ENCODE assay signal across 9 cellular contexts in genomic region chr17:74852237-74853047, GRCh38. TPM values are rescaled to one million over a fixed set of nuclear protein-coding genes. Genes with fewer than 3 reads are reported as not detected.
A peak's percentile ranks its signal among the peaks of the same experiment; 100 is the strongest.
DNase-seq lines count a peak whose midpoint lies in the region; ATAC-seq, FAIRE-seq and TF ChIP-seq lines count a peak whose summit lies in the region.
"Had no signal": no experiment of that assay in that cellular context is flagged by ENCODE, and none has a peak within 500 bp of the region (broad histone marks: within the 10 kb centered on the region; RNA-seq: fewer than 3 reads in every experiment).

No MANE protein-coding gene starts in this region.

- DNase-seq in GM13976 (ENCODE audit: low spot score), result peak; percentile 90
- peak; percentile 50 for DNase-seq in T follicular helper cell (ENCODE audit: low read depth)
- peak; percentile 51 for DNase-seq in mammary epithelial cell
- peak in 1 of 6 donors; percentile 42 for DNase-seq in pancreas
- no peak for DNase-seq in HPDE6-E6E7 (ENCODE audit: extremely low spot score)
- no peak for DNase-seq in kidney glomerular epithelial cell (lab: John Stamatoyannopoulos, UW)

- peak overlapping the region; percentile 12 for H3K4me2 ChIP-seq in mammary epithelial cell (ENCODE audit: insufficient read depth, low read depth, low read length)

- H3K36me3 ChIP-seq in mammary epithelial cell (ENCODE audit: insufficient read depth, low read length) (no peaks in the 10 kb centered on the region), pancreas (no peaks in the 10 kb centered on the region)

- H4K20me1 ChIP-seq in mammary epithelial cell (ENCODE audit: insufficient read depth, low read length), result no peaks in the 10 kb centered on the region

- no peaks in the 10 kb centered on the region for H3K79me2 ChIP-seq in mammary epithelial cell (ENCODE audit: insufficient read depth, low read length)

- ATAC-seq in pancreas, result peak; percentile 65 to 97 (median 72)
- ATAC-seq in HG02870 (IDR thresholded peaks at IDR 0.05; ENCODE audit: unreplicated experiment), result no peak
- no peak for ATAC-seq in GM18517 (IDR thresholded peaks at IDR 0.05; ENCODE audit: unreplicated experiment)

- H3K4me1 ChIP-seq in mammary epithelial cell (ENCODE audit: insufficient read depth, low read length), result no peaks in the 10 kb centered on the region
- no peaks in the 10 kb centered on the region for H3K4me1 ChIP-seq in pancreas

- H3K27ac ChIP-seq in mammary epithelial cell (ENCODE audit: insufficient read depth, low read depth, low read length), result no peak overlapping the region
- no peak overlapping the region for H3K27ac ChIP-seq in pancreas

- H3K4me3 ChIP-seq in mammary epithelial cell (replicated peaks in 1 of 3; ENCODE audit: insufficient read depth in 1 of 3, low read depth in 2 of 3, low read length in 3 of 3) (no peak overlapping the region), pancreas (no peak overlapping the region)

- H3K27me3 ChIP-seq in mammary epithelial cell (ENCODE audit: insufficient read depth, low read length), result no peaks in the 10 kb centered on the region
- H3K27me3 ChIP-seq in pancreas, result peaks cover 0 to 24% (median 3%) of the 10 kb centered on the region in 4 donors

- dilution Hi-C loops in mammary epithelial cell (cut with HindIII; ENCODE audit: low sequenced_read_pairs), result no loop called here

- TF ChIP-seq CTCF in GM13976 (IDR thresholded peaks at IDR 0.05; ENCODE audit: borderline replicate concordance, control extremely low read depth, extremely low read depth, insufficient read depth, missing control alignments), result no peak
- TF ChIP-seq CTCF in mammary epithelial cell (conservative IDR thresholded peaks at IDR 0.05 in 1 of 2, IDR thresholded peaks at IDR 0.05 in 1 of 2; ENCODE audit: extremely low read depth in 1 of 2, insufficient read depth in 1 of 2, low read depth in 1 of 2, low read length in 2 of 2), result no peak
- no peak for TF ChIP-seq CTCF in pancreas (IDR thresholded peaks at IDR 0.05)

- no peak overlapping the region for H3K9ac ChIP-seq in mammary epithelial cell (ENCODE audit: insufficient read depth, low read length)

- no peak for FAIRE-seq in pancreas (lab: Jason Lieb, UNC)

- H3K9me3 ChIP-seq in mammary epithelial cell (replicated peaks; ENCODE audit: insufficient read depth, low read length), result no peaks in the 10 kb centered on the region
- no peaks in the 10 kb centered on the region for H3K9me3 ChIP-seq in pancreas

- no CpG with 5 or more reads among the region's 76 CpGs for WGBS in mammary epithelial cell (ENCODE audit: low coverage, missing lambda C conversion rate)
- 7 to 10% methylated on average over 52 to 76 of the region's 76 CpGs for WGBS in pancreas, 2 donors

- H2AFZ ChIP-seq in mammary epithelial cell (ENCODE audit: low read depth, low read length), result no peak overlapping the region

- CTCF ChIA-PET in mammary epithelial cell (lab: Charles Lee; ENCODE audit: low non-redundant PET), result no interaction called here

- in situ Hi-C loops in GM13976 (cut with MboI; ENCODE audit: low sequenced_read_pairs, unreplicated experiment), result no loop called here
- in situ Hi-C loops in mammary epithelial cell (cut with MboI; ENCODE audit: low sequenced_read_pairs in 2 of 2), result loop anchor here in 1 of 2 donors (10.0 kb wide), 1 partner anchor 108 kb away; the partner anchor contains the start of gene NHERF1

- intact Hi-C loops in mammary epithelial cell (cut with micrococcal nuclease) (no loop called here), pancreas (cut with DNase I) (no loop called here)

- BruUV-seq in mammary epithelial cell (replicated peaks; lab: Mats Ljungman, UMichigan), result no TSS peak

RNA-seq across cellular contexts. Expression of gene GRIN2C, which starts 7.2 kb away (rescaled TPM):
- total RNA-seq in mammary epithelial cell (under 1 TPM; under 0.01 to 0.19 TPM), pancreas (under 1 TPM in 3 of 6 donors, not detected in 3; 0.03 to 0.12 (median 0.06) TPM)
- polyA plus RNA-seq in mammary epithelial cell (not detected), pancreas (under 1 TPM; 0.09 to 0.15 TPM)
- polyA minus RNA-seq in mammary epithelial cell, result not detected
- total RNA-seq: mononuclear cell had no signal

RNA-seq across cellular contexts. Expression of gene FDXR, which starts 20.4 kb away (rescaled TPM):
- 10 to 100 TPM; 18.0 to 25.7 TPM for total RNA-seq in mammary epithelial cell
- polyA plus RNA-seq in mammary epithelial cell, result 20.1 TPM
- 14.3 TPM for polyA minus RNA-seq in mammary epithelial cell
- 10 to 100 TPM in 4 of 6 donors, 1 to 10 TPM in 2; 4.3 to 15.1 (median 12.5) TPM for total RNA-seq in pancreas
- 10 to 100 TPM in 1 of 2 donors, 1 to 10 TPM in 1; 8.5 to 11.4 TPM for polyA plus RNA-seq in pancreas

RNA-seq across cellular contexts. Expression of gene FADS6, which starts 41.0 kb away (rescaled TPM):
- total RNA-seq in mammary epithelial cell (not detected), pancreas (under 1 TPM in 1 of 6 donors, not detected in 5; 0.16 TPM)
- polyA plus RNA-seq in mammary epithelial cell (not detected), pancreas (under 1 TPM in 1 of 2 donors, not detected in 1; 0.07 TPM)
- polyA minus RNA-seq in mammary epithelial cell, result not detected
- total RNA-seq: mononuclear cell had no signal

Comparison
In these comparisons a context has a peak if more than half of its experiments do, and no peak if none do; other contexts are left out.
1. DNase-seq: peak in GM13976 (single experiment), T follicular helper cell (single experiment) and mammary epithelial cell (single experiment); none in HPDE6-E6E7 (single experiment) and kidney glomerular epithelial cell (single experiment).
2. ATAC-seq: peak in pancreas (4 of 4); none in HG02870 (single experiment) and GM18517 (single experiment).